In the genomic region with DNA sequence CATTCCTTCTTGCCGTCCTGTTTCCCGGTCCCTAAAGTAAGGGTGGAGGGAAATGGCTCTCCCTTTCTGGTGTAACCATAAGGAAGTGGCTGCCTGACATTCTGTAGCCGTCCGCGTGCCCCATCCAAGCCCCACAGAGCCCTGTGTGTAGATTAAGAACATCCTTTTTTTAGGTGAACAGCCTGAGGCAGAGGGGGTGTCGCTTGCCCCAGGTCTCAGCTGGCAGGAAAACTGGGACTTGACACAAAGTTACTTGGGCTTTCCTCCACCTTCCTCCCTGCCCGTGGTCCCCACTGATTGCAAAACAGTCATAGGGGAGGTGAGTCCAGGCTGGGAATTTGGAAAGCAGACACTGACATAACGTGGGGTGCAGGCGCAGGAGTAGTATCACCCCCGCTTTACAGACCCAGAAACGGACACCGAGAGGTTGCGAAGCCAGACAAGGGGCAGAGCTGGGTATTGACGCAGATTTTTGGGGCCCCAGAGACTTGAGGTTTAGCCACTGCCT, we compare ENCODE assay signal across 11 cellular contexts. TPM values are rescaled to one million over a fixed set of nuclear protein-coding genes. Genes with fewer than 3 reads are reported as not detected.
DNase-seq lines count a peak whose midpoint lies in the region; ATAC-seq, FAIRE-seq and TF ChIP-seq lines count a peak whose summit lies in the region.
"Had no signal": no experiment of that assay in that cellular context is flagged by ENCODE, and none has a peak within 500 bp of the region (broad histone marks: within the 10 kb centered on the region; RNA-seq: fewer than 3 reads in every experiment).

No MANE protein-coding gene starts in this region.

- peaks cover 12% of the 10 kb centered on the region for H3K27me3 Mint-ChIP-seq in activated CD8-positive, alpha-beta memory T cell treated with anti-CD3 and anti-CD28 coated beads, Interleukin-2, amount 10 ng/mL, durations not matched to agents 7 days and 5 days

- no peaks in the 10 kb centered on the region for H3K9me1 ChIP-seq in K562 (ENCODE audit: control insufficient read depth, insufficient read depth, low read length)

- DNase-seq in activated CD8-positive, alpha-beta memory T cell treated with anti-CD3 and anti-CD28 coated beads, Interleukin-2, amount 10 ng/mL, durations not matched to agents 7 days and 5 days: no peak
- DNase-seq in activated CD8-positive, alpha-beta memory T cell treated with anti-CD3 and anti-CD28 coated beads for 24 hours: no peak
- DNase-seq in K562 (ENCODE audit: extremely low read depth in 1 of 4, low spot score in 3 of 4): no peak
- DNase-seq in lower lobe of right lung: no peak
- peak in 1 of 2 donors; percentile 49 for DNase-seq in suprapubic skin (ENCODE audit: low spot score in 2 of 2)
- no peak for DNase-seq in NCI-H2196 treated with DMSO at 0.1 percent for 48 hours (lab: John Stamatoyannopoulos, UW; ENCODE audit: unreplicated experiment)
- DNase-seq: activated CD4-positive, CD25-positive, alpha-beta regulatory T cell treated with anti-CD3 and anti-CD28 coated beads, Interleukin-2, amount 50 U/mL, for 72 hours; erythroblast; NCI-H2227 treated with DMSO at 0.1 percent for 48 hours had no signal

- POLR2A ChIA-PET in K562 (lab: Yijun Ruan, JAX): interaction anchor here (1.2 to 1.6 kb wide), 2 partner anchors 10 to 27 kb away, joined by 3 to 6 read pairs; no protein-coding TSS in a partner anchor

- H2AFZ ChIP-seq in K562 (ENCODE audit: low read depth, low read length): no peak overlapping the region

- TF ChIP-seq RAD21 in K562 (CRISPR knock-in tag; conservative IDR thresholded peaks at IDR 0.05 in 1 of 2, IDR thresholded peaks at IDR 0.05 in 1 of 2): no peak

- H3K9ac ChIP-seq in K562 (ENCODE audit: insufficient read depth in 1 of 2, low read depth in 2 of 2, low read length in 2 of 2): peak overlapping the region in 1 of 2 experiments; percentile 56; a peak in 1 of 4 replicates

- BruUV-seq in K562 (replicated peaks; lab: Mats Ljungman, UMichigan): no TSS peak

- H3K36me3 ChIP-seq in K562 (ENCODE audit: control insufficient read depth, insufficient read depth, low read length) (no peaks in the 10 kb centered on the region), lower lobe of right lung (no peaks in the 10 kb centered on the region), suprapubic skin (no peaks in the 10 kb centered on the region)

- H3K9me3 Mint-ChIP-seq in activated CD8-positive, alpha-beta memory T cell treated with anti-CD3 and anti-CD28 coated beads, Interleukin-2, amount 10 ng/mL, durations not matched to agents 7 days and 5 days (ENCODE audit: low read depth): no peaks in the 10 kb centered on the region

- in situ Hi-C loops in K562 (cut with MboI): no loop called here

- H3K4me1 ChIP-seq in K562 (replicated peaks in 1 of 2; ENCODE audit: control insufficient read depth in 2 of 2, insufficient read depth in 2 of 2, low read length in 2 of 2) (peaks cover 26 to 45% of the 10 kb centered on the region in 2 experiments), lower lobe of right lung (peaks cover 37% of the 10 kb centered on the region), suprapubic skin (peaks cover 28% of the 10 kb centered on the region)

- no peaks in the 10 kb centered on the region for H3K79me2 ChIP-seq in K562 (ENCODE audit: control insufficient read depth, insufficient read depth, low read length)

- no peaks in the 10 kb centered on the region for H3K36me3 Mint-ChIP-seq in activated CD8-positive, alpha-beta memory T cell treated with anti-CD3 and anti-CD28 coated beads, Interleukin-2, amount 10 ng/mL, durations not matched to agents 7 days and 5 days

- peak; percentile 20 for ATAC-seq in activated CD8-positive, alpha-beta memory T cell treated with anti-CD3 and anti-CD28 coated beads, Interleukin-2, amount 10 ng/mL, durations not matched to agents 7 days and 5 days
- ATAC-seq in K562 (no peak), lower lobe of right lung (peak in 1 of 2 donors; percentile 1), GM18909 (IDR thresholded peaks at IDR 0.05; ENCODE audit: poor library complexity, unreplicated experiment) (no peak), GM19328 (IDR thresholded peaks at IDR 0.05; ENCODE audit: unreplicated experiment) (no peak)

- no peaks in the 10 kb centered on the region for H3K27me3 ChIP-seq in K562 (ENCODE audit: control insufficient read depth in 2 of 2, insufficient read depth in 2 of 2, low read length in 2 of 2)
- H3K27me3 ChIP-seq in lower lobe of right lung (ENCODE audit: low read depth): no peaks in the 10 kb centered on the region
- H3K27me3 ChIP-seq in suprapubic skin: no peaks in the 10 kb centered on the region

- H3K9me3 ChIP-seq in K562 (replicated peaks; ENCODE audit: control insufficient read depth, insufficient read depth, low read depth, low read length) (no peaks in the 10 kb centered on the region), lower lobe of right lung (no peaks in the 10 kb centered on the region), suprapubic skin (no peaks in the 10 kb centered on the region)

- H3K4me3 ChIP-seq in K562 (no peak overlapping the region), lower lobe of right lung (peak overlapping the region; percentile 57), suprapubic skin (peak overlapping the region; percentile 46)

- no peak overlapping the region for H3K4me2 ChIP-seq in K562 (ENCODE audit: insufficient read depth, low read length)

- TF ChIP-seq EP300 in K562 (IDR thresholded peaks at IDR 0.05; ENCODE audit: low read length): no peak
- no peak for TF ChIP-seq EP300 in suprapubic skin (IDR thresholded peaks at IDR 0.05)

- peak overlapping the region; percentile 73 for H3K27ac Mint-ChIP-seq in activated CD8-positive, alpha-beta memory T cell treated with anti-CD3 and anti-CD28 coated beads, Interleukin-2, amount 10 ng/mL, durations not matched to agents 7 days and 5 days

- H3K4me3 Mint-ChIP-seq in activated CD8-positive, alpha-beta memory T cell treated with anti-CD3 and anti-CD28 coated beads, Interleukin-2, amount 10 ng/mL, durations not matched to agents 7 days and 5 days: peak overlapping the region; percentile 47

- TF ChIP-seq POLR2A in K562 (conservative IDR thresholded peaks at IDR 0.05) (no peak), suprapubic skin (IDR thresholded peaks at IDR 0.05) (no peak)

- no peaks in the 10 kb centered on the region for H4K20me1 ChIP-seq in K562 (replicated peaks; ENCODE audit: control insufficient read depth, insufficient read depth, low read length)

- TF ChIP-seq CTCF in K562 (IDR thresholded peaks at IDR 0.05 in 2 of 3, conservative IDR thresholded peaks at IDR 0.05 in 1 of 3; ENCODE audit: insufficient read depth in 2 of 3, low read depth in 1 of 3, low read length in 3 of 3) (no peak), lower lobe of right lung (IDR thresholded peaks at IDR 0.05) (no peak), suprapubic skin (IDR thresholded peaks at IDR 0.05) (no peak)

- FAIRE-seq in K562 (lab: Jason Lieb, UNC): no peak

- no peak overlapping the region for H3K27ac ChIP-seq in K562 (ENCODE audit: extremely low read depth, low read depth, low read length)
- peak overlapping the region; percentile 87 for H3K27ac ChIP-seq in lower lobe of right lung
- H3K27ac ChIP-seq in suprapubic skin: no peak overlapping the region

- intact Hi-C loops in K562 (cut with micrococcal nuclease): loop anchor here (10.0 kb wide), 1 partner anchor 193 kb away; no protein-coding TSS in a partner anchor
- intact Hi-C loops in lower lobe of right lung (cut with DNase I): no loop called here

- WGBS in K562 (ENCODE audit: insufficient coverage, low coverage, missing lambda C conversion rate): 86% methylated on average over 13 of the region's 14 CpGs
- 65% methylated on average over 14 of the region's 14 CpGs for WGBS in suprapubic skin

- peaks cover 35% of the 10 kb centered on the region for H3K4me1 Mint-ChIP-seq in activated CD8-positive, alpha-beta memory T cell treated with anti-CD3 and anti-CD28 coated beads, Interleukin-2, amount 10 ng/mL, durations not matched to agents 7 days and 5 days

- CTCF ChIA-PET in activated CD8-positive, alpha-beta memory T cell treated with anti-CD3 and anti-CD28 coated beads, Interleukin-2, amount 10 ng/mL, durations not matched to agents 7 days and 5 days (lab: Charles Lee): interaction anchor here (0.7 to 3.5 kb wide), 7 partner anchors 8 to 467 kb away, joined by 3 to 23 read pairs (median 5); no protein-coding TSS in a partner anchor
- CTCF ChIA-PET in K562 (lab: Yijun Ruan, JAX; ENCODE audit: low intra/inter-chr PET ratio): no interaction called here

RNA-seq across cellular contexts. Expression of a gene that starts 22.8 kb away (rescaled TPM):
- total RNA-seq in activated CD8-positive, alpha-beta memory T cell treated with anti-CD3 and anti-CD28 coated beads, Interleukin-2, amount 10 ng/mL, durations not matched to agents 7 days and 5 days: not detected
- not detected in 2 replicates for total RNA-seq in K562 (2011; cell fraction: chromatin; rRNA removed; ENCODE audit: low replicate concordance)
- not detected in 2 replicates for total RNA-seq in K562 (2011; cell fraction: nucleolus; rRNA removed)
- total RNA-seq in K562 (2011; cell fraction: nucleoplasm; rRNA removed): not detected in 2 replicates
- total RNA-seq in K562 (2014; rRNA removed): 0.12 TPM in 1 of 2 replicates, not detected in the other
- not detected in 2 replicates for total RNA-seq in K562 (2014; rRNA removed; fragmentation: Illumina TruSeq; extraction: Trizol)
- total RNA-seq in K562 (2015; rRNA removed; fragmentation: Illumina TruSeq; extraction: Trizol): not detected in 2 replicates
- not detected in 2 replicates for total RNA-seq in K562 (2021)
- not detected in 2 replicates for polyA plus RNA-seq in K562 (2011; rRNA removed)
- polyA plus RNA-seq in K562 (2011; cell fraction: cytosol; rRNA removed): not detected in 2 replicates
- not detected in 2 replicates for polyA plus RNA-seq in K562 (2011; cell fraction: nucleus; rRNA removed)
- not detected in 2 replicates for polyA plus RNA-seq in K562 (2012)
- polyA plus RNA-seq in K562 (2014; fragmentation: Illumina TruSeq; extraction: Trizol): not detected in 2 replicates
- not detected for polyA plus RNA-seq in K562 (2014; fragmentation: Nextera tagmentation; extraction: Ambion mirVana)
- not detected in 2 replicates for polyA plus RNA-seq in K562 (2014; rRNA removed)
- polyA minus RNA-seq in K562 (2011; rRNA and poly(A)+ RNA removed): not detected in 2 replicates
- polyA minus RNA-seq in K562 (2011; cell fraction: cytosol; rRNA and poly(A)+ RNA removed): not detected in 2 replicates
- not detected in 2 replicates for polyA minus RNA-seq in K562 (2011; cell fraction: nucleus; rRNA and poly(A)+ RNA removed)
- total RNA-seq in lower lobe of right lung: not detected
- under 1 TPM in 1 of 4 donors, not detected in 3; 0.64 TPM for total RNA-seq in suprapubic skin

RNA-seq across cellular contexts. Expression of a gene that starts 27.8 kb away (rescaled TPM):
- 10 to 100 TPM; 37.2 to 46.2 TPM for total RNA-seq in activated CD8-positive, alpha-beta memory T cell treated with anti-CD3 and anti-CD28 coated beads, Interleukin-2, amount 10 ng/mL, durations not matched to agents 7 days and 5 days
- 28.6 and 94.1 TPM in 2 replicates for total RNA-seq in K562 (2011; cell fraction: chromatin; rRNA removed; ENCODE audit: low replicate concordance)
- total RNA-seq in K562 (2011; cell fraction: nucleolus; rRNA removed): 70.3 and 71.4 TPM in 2 replicates
- total RNA-seq in K562 (2011; cell fraction: nucleoplasm; rRNA removed): 51.0 and 57.9 TPM in 2 replicates
- total RNA-seq in K562 (2014; rRNA removed) (116 and 120 TPM in 2 replicates), K562 (2014; rRNA removed; fragmentation: Illumina TruSeq; extraction: Trizol) (49.6 and 59.2 TPM in 2 replicates), K562 (2015; rRNA removed; fragmentation: Illumina TruSeq; extraction: Trizol) (74.3 and 78.1 TPM in 2 replicates), K562 (2021) (108 and 110 TPM in 2 replicates), lower lobe of right lung (25.1 TPM), suprapubic skin (10 to 100 TPM; 19.4 to 25.0 (median 20.8) TPM)
- polyA plus RNA-seq in K562 (2011; rRNA removed) (74.7 and 79.2 TPM in 2 replicates), K562 (2014; fragmentation: Illumina TruSeq; extraction: Trizol) (80.6 and 113 TPM in 2 replicates), K562 (2014; fragmentation: Nextera tagmentation; extraction: Ambion mirVana) (10 to 100 TPM; 42.1 to 67.0 TPM), K562 (2014; rRNA removed) (111 and 121 TPM in 2 replicates)
- 89.1 and 124 TPM in 2 replicates for polyA plus RNA-seq in K562 (2011; cell fraction: cytosol; rRNA removed)
- 42.9 and 47.3 TPM in 2 replicates for polyA plus RNA-seq in K562 (2011; cell fraction: nucleus; rRNA removed)
- 42.1 and 72.6 TPM in 2 replicates for polyA plus RNA-seq in K562 (2012)
- polyA minus RNA-seq in K562 (2011; rRNA and poly(A)+ RNA removed): 34.5 and 60.2 TPM in 2 replicates
- 23.4 and 42.2 TPM in 2 replicates for polyA minus RNA-seq in K562 (2011; cell fraction: cytosol; rRNA and poly(A)+ RNA removed)
- 14.7 and 15.7 TPM in 2 replicates for polyA minus RNA-seq in K562 (2011; cell fraction: nucleus; rRNA and poly(A)+ RNA removed)

RNA-seq across cellular contexts. Expression of a gene that starts 43.8 kb away (rescaled TPM):
- total RNA-seq in activated CD8-positive, alpha-beta memory T cell treated with anti-CD3 and anti-CD28 coated beads, Interleukin-2, amount 10 ng/mL, durations not matched to agents 7 days and 5 days: 10 to 100 TPM; 25.0 to 26.4 TPM
- 8.0 and 24.6 TPM in 2 replicates for total RNA-seq in K562 (2011; cell fraction: chromatin; rRNA removed; ENCODE audit: low replicate concordance)
- 20.2 and 20.4 TPM in 2 replicates for total RNA-seq in K562 (2011; cell fraction: nucleolus; rRNA removed)
- 10.2 and 12.6 TPM in 2 replicates for total RNA-seq in K562 (2011; cell fraction: nucleoplasm; rRNA removed)
- total RNA-seq in K562 (2014; rRNA removed): 12.4 and 15.8 TPM in 2 replicates
- total RNA-seq in K562 (2014; rRNA removed; fragmentation: Illumina TruSeq; extraction: Trizol): 4.1 and 4.9 TPM in 2 replicates
- total RNA-seq in K562 (2015; rRNA removed; fragmentation: Illumina TruSeq; extraction: Trizol): 8.6 TPM in 2 replicates
- 17.1 and 17.3 TPM in 2 replicates for total RNA-seq in K562 (2021)
- polyA plus RNA-seq in K562 (2011; rRNA removed): 11.3 and 13.1 TPM in 2 replicates
- polyA plus RNA-seq in K562 (2011; cell fraction: cytosol; rRNA removed): 10.5 and 18.2 TPM in 2 replicates
- polyA plus RNA-seq in K562 (2011; cell fraction: nucleus; rRNA removed): 26.0 and 42.0 TPM in 2 replicates
- 11.4 and 12.4 TPM in 2 replicates for polyA plus RNA-seq in K562 (2012)
- 12.8 and 13.1 TPM in 2 replicates for polyA plus RNA-seq in K562 (2014; fragmentation: Illumina TruSeq; extraction: Trizol)
- 1 to 10 TPM in 1 of 2 experiments, under 1 TPM in 1; 0.92 to 1.1 TPM for polyA plus RNA-seq in K562 (2014; fragmentation: Nextera tagmentation; extraction: Ambion mirVana)
- polyA plus RNA-seq in K562 (2014; rRNA removed): 17.8 and 19.5 TPM in 2 replicates
- polyA minus RNA-seq in K562 (2011; rRNA and poly(A)+ RNA removed): 3.6 and 4.9 TPM in 2 replicates
- 5.0 and 6.1 TPM in 2 replicates for polyA minus RNA-seq in K562 (2011; cell fraction: cytosol; rRNA and poly(A)+ RNA removed)
- 7.3 and 9.0 TPM in 2 replicates for polyA minus RNA-seq in K562 (2011; cell fraction: nucleus; rRNA and poly(A)+ RNA removed)
- total RNA-seq in lower lobe of right lung: 14.6 TPM
- 10 to 100 TPM; 25.6 to 41.5 (median 37.6) TPM for total RNA-seq in suprapubic skin
